18 cellular contexts compared by ENCODE assay signal in the genomic region with DNA sequence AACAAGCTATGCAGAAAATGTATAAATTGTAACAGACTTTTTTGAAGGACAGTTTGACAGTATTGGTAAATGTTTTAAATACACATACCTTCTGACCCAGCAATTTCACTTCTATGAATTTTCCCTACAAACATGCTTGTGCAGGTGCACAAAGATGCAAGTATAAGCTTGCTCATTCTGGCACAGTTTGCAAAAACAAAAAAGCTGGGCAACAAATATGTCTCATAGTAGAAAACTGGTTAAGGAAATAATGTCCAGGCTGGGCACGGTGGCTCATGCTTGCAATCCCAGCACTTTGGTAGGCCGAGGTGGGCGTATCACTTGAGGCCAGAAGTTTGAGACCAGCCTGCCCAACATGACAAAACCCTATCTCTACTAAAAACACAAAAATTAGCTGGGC.
"Had no signal": no experiment of that assay in that cellular context is flagged by ENCODE, and none has a peak within 500 bp of the region (broad histone marks: within the 10 kb centered on the region; RNA-seq: fewer than 3 reads in every experiment).

No MANE protein-coding gene starts in this region.

- ATAC-seq: naive thymus-derived CD4-positive, alpha-beta T cell had no signal

- H3K9me3 Mint-ChIP-seq: endodermal cell had no signal

- H3K27ac ChIP-seq: colonic mucosa, hepatocyte, neutrophil, right atrium auricular region, sigmoid colon, skin epidermis, uterus had no signal

- H3K36me3 Mint-ChIP-seq: naive thymus-derived CD4-positive, alpha-beta T cell had no signal

- DNase-seq: colonic mucosa; dermis blood vessel endothelial cell; endodermal cell; foreskin melanocyte; head of caudate nucleus; kidney glomerular epithelial cell; naive thymus-derived CD4-positive, alpha-beta T cell; posterior cingulate gyrus; sigmoid colon; stimulated activated CD4-positive, alpha-beta T cell treated with anti-CD3 and anti-CD28 coated beads, Interleukin-2, amount 100 ng/mL, for 24 hours; stimulated activated CD4-positive, alpha-beta T cell treated with anti-CD3 and anti-CD28 coated beads, Interleukin-4, amount 100 ng/mL, for 4 hours; stimulated activated naive CD4-positive, alpha-beta T cell treated with Interleukin-2 at 50 U/mL for 16 hours; trophoblast cell; uterus had no signal

- H3K4me1 Mint-ChIP-seq: naive thymus-derived CD4-positive, alpha-beta T cell had no signal

- H3K36me3 ChIP-seq: colonic mucosa, neutrophil, right atrium auricular region, sigmoid colon, uterus had no signal

- H3K27me3 ChIP-seq: colonic mucosa, hepatocyte, neutrophil, right atrium auricular region, sigmoid colon had no signal

- H3K4me3 Mint-ChIP-seq: endodermal cell; naive thymus-derived CD4-positive, alpha-beta T cell had no signal

- H3K27ac Mint-ChIP-seq: endodermal cell; naive thymus-derived CD4-positive, alpha-beta T cell had no signal

- H3K4me3 ChIP-seq: colonic mucosa, hepatocyte, right atrium auricular region, sigmoid colon, skin epidermis, uterus had no signal

- H3K9me3 ChIP-seq: colonic mucosa, neutrophil, right atrium auricular region, sigmoid colon, uterus had no signal

- H3K4me1 ChIP-seq: colonic mucosa, right atrium auricular region, uterus had no signal
